In the genomic region with DNA sequence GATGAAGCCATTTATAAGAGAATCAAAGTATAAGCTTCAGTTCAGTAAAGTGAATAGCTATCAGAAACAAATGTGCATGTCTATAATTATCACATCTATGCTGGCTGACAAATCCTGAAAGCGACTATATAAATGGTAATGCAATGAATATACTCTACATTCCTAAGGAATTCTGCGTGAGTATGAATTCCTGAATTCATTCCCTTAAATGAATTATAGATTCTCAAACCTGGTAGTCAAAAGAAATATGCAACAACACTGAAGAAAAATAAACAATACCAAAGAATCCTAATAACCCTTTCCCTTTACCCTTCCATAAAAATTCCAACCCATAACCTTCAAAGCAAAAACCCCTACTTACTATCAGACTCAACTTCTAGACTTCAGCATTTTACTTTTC, we compare ENCODE assay signal across 3 cellular contexts.
TF ChIP-seq lines count a peak whose summit lies in the region.

No MANE protein-coding gene starts in this region.

TF ChIP-seq in SK-N-SH treated with all-trans-retinoic acid at 6 μM for 48 hours, 23 proteins besides CTCF, POLR2A, EP300 and RAD21:
- no peak for TF ChIP-seq ZFP30 (CRISPR knock-in tag; IDR thresholded peaks at IDR 0.05)
- TF ChIP-seq ZNF70 (CRISPR knock-in tag; IDR thresholded peaks at IDR 0.05), result no peak
- TF ChIP-seq CSDC2 (CRISPR knock-in tag; IDR thresholded peaks at IDR 0.05), result no peak
- no peak for TF ChIP-seq TSHZ2 (CRISPR knock-in tag; IDR thresholded peaks at IDR 0.05)
- TF ChIP-seq, protein P1, sequence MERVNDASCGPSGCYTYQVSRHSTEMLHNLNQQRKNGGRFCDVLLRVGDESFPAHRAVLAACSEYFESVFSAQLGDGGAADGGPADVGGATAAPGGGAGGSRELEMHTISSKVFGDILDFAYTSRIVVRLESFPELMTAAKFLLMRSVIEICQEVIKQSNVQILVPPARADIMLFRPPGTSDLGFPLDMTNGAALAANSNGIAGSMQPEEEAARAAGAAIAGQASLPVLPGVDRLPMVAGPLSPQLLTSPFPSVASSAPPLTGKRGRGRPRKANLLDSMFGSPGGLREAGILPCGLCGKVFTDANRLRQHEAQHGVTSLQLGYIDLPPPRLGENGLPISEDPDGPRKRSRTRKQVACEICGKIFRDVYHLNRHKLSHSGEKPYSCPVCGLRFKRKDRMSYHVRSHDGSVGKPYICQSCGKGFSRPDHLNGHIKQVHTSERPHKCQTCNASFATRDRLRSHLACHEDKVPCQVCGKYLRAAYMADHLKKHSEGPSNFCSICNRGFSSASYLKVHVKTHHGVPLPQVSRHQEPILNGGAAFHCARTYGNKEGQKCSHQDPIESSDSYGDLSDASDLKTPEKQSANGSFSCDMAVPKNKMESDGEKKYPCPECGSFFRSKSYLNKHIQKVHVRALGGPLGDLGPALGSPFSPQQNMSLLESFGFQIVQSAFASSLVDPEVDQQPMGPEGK (CRISPR knock-in tag; IDR thresholded peaks at IDR 0.05; ENCODE audit: borderline replicate concordance), result no peak
- TF ChIP-seq ISL1 (CRISPR knock-in tag; IDR thresholded peaks at IDR 0.05), result peak; percentile 22; the same call in 1 of the 2 replicates

TF ChIP-seq in SK-N-SH, 30 proteins besides CTCF, POLR2A, EP300 and RAD21:
- TF ChIP-seq GABPA (IDR thresholded peaks at IDR 0.05; ENCODE audit: low read depth) (no peak), POLR2AphosphoS5 (IDR thresholded peaks at IDR 0.05; ENCODE audit: low read depth, low read length) (no peak), MEF2A (IDR thresholded peaks at IDR 0.05; ENCODE audit: borderline replicate concordance, low read depth) (no peak), EZH2phosphoT487 (IDR thresholded peaks at IDR 0.05; ENCODE audit: borderline replicate concordance, low read depth) (no peak), YY1 (IDR thresholded peaks at IDR 0.05; ENCODE audit: low read depth) (no peak), GATA2 (CRISPR knock-in tag; IDR thresholded peaks at IDR 0.05) (no peak), NRF1 (IDR thresholded peaks at IDR 0.05; ENCODE audit: low read depth, low read length) (no peak), NFIC (IDR thresholded peaks at IDR 0.05; ENCODE audit: borderline replicate concordance) (no peak), FOSL2 (IDR thresholded peaks at IDR 0.05; ENCODE audit: borderline replicate concordance, low read depth) (no peak), FOXJ3 (CRISPR knock-in tag; IDR thresholded peaks at IDR 0.05) (no peak), MXI1 (IDR thresholded peaks at IDR 0.05; ENCODE audit: low read depth, low read length) (no peak), SIN3A (IDR thresholded peaks at IDR 0.05; ENCODE audit: borderline replicate concordance, low read depth, low read length) (no peak), JUND (IDR thresholded peaks at IDR 0.05) (no peak), REST (IDR thresholded peaks at IDR 0.05; ENCODE audit: low read depth, low read length) (no peak), ZBTB33 (IDR thresholded peaks at IDR 0.05; ENCODE audit: borderline replicate concordance, low read depth) (no peak), RCOR1 (IDR thresholded peaks at IDR 0.05; ENCODE audit: low read length) (no peak)
- TF ChIP-seq, protein P2, sequence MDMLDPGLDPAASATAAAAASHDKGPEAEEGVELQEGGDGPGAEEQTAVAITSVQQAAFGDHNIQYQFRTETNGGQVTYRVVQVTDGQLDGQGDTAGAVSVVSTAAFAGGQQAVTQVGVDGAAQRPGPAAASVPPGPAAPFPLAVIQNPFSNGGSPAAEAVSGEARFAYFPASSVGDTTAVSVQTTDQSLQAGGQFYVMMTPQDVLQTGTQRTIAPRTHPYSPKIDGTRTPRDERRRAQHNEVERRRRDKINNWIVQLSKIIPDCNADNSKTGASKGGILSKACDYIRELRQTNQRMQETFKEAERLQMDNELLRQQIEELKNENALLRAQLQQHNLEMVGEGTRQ (IDR thresholded peaks at IDR 0.05; ENCODE audit: borderline replicate concordance, low read depth, low read length), result no peak

TF ChIP-seq in IMR-90, 13 proteins besides CTCF, POLR2A, EP300 and RAD21:
- TF ChIP-seq NFE2L2 (IDR thresholded peaks at IDR 0.05; ENCODE audit: low read depth, low read length), result no peak
- no peak for TF ChIP-seq CHD1 (IDR thresholded peaks at IDR 0.05; ENCODE audit: low read depth, low read length)
- no peak for TF ChIP-seq MAZ (IDR thresholded peaks at IDR 0.05; ENCODE audit: borderline replicate concordance, low read depth, low read length)
- TF ChIP-seq RCOR1 (IDR thresholded peaks at IDR 0.05; ENCODE audit: insufficient replicate concordance, low read length), result no peak
- TF ChIP-seq BHLHE40 (IDR thresholded peaks at IDR 0.05; ENCODE audit: low read depth, low read length), result no peak
- no peak for TF ChIP-seq MXI1 (IDR thresholded peaks at IDR 0.05; ENCODE audit: borderline replicate concordance, low read depth, low read length)
- no peak for TF ChIP-seq FOS (IDR thresholded peaks at IDR 0.05; ENCODE audit: low read depth, low read length)
- TF ChIP-seq CEBPB (IDR thresholded peaks at IDR 0.05; ENCODE audit: low read depth, low read length), result no peak
TF ChIP-seq in IMR-90: peak in this region for 0.
